In genomic region chr16:87855852-87856715, GRCh38 we compare ENCODE assay signal across 8 cellular contexts. TPM values are rescaled to one million over a fixed set of nuclear protein-coding genes. Genes with fewer than 3 reads are reported as not detected.
DNase-seq lines count a peak whose midpoint lies in the region; ATAC-seq and TF ChIP-seq lines count a peak whose summit lies in the region.

No MANE protein-coding gene starts in this region.

- H3K9me3 Mint-ChIP-seq in mesothelial cell of epicardium, result no peaks in the 10 kb centered on the region

- no peak for TF ChIP-seq CTCF in DOHH2 (IDR thresholded peaks at IDR 0.05; ENCODE audit: low read depth, low read length, poor library complexity, severe bottlenecking)
- no peak for TF ChIP-seq CTCF in mesothelial cell of epicardium (IDR thresholded peaks at IDR 0.05; ENCODE audit: unreplicated experiment)
- no peak for TF ChIP-seq CTCF in vagina (IDR thresholded peaks at IDR 0.05)

- ATAC-seq in HG03039 (IDR thresholded peaks at IDR 0.05; ENCODE audit: unreplicated experiment), result no peak
- ATAC-seq in HG03097 (IDR thresholded peaks at IDR 0.05; ENCODE audit: low FRiP score, unreplicated experiment), result no peak

- H3K27ac ChIP-seq in DOHH2 (ENCODE audit: low read depth, low read length) (peak overlapping the region; percentile 32), vagina (peak overlapping the region; percentile 60)

- intact Hi-C loops in vagina (cut with DNase I), result no loop called here

- H4K20me1 ChIP-seq in DOHH2 (ENCODE audit: control insufficient read depth, insufficient read depth, low read depth, low read length), result peaks cover 21% of the 10 kb centered on the region; the same call in 1 of the 2 replicates

- H3K9me3 ChIP-seq in DOHH2 (ENCODE audit: control insufficient read depth, insufficient read depth, low read length), result no peaks in the 10 kb centered on the region
- H3K9me3 ChIP-seq in vagina, result no peaks in the 10 kb centered on the region
- no peaks in the 10 kb centered on the region for H3K9me3 ChIP-seq in HAP-1

- H3K27me3 ChIP-seq in DOHH2 (ENCODE audit: control insufficient read depth, low read length), result no peaks in the 10 kb centered on the region
- H3K27me3 ChIP-seq in vagina, result no peaks in the 10 kb centered on the region
- H3K27me3 ChIP-seq in HAP-1 (ENCODE audit: low read depth), result no peaks in the 10 kb centered on the region

- H3K4me3 Mint-ChIP-seq in mesothelial cell of epicardium, result no peak overlapping the region

- H3K27me3 Mint-ChIP-seq in mesothelial cell of epicardium (ENCODE audit: low read depth), result no peaks in the 10 kb centered on the region

- peaks cover 63% of the 10 kb centered on the region for H3K4me1 Mint-ChIP-seq in mesothelial cell of epicardium

- H3K27ac Mint-ChIP-seq in mesothelial cell of epicardium, result peak overlapping the region; percentile 59

- H3K79me2 ChIP-seq in DOHH2 (ENCODE audit: control insufficient read depth, low read length), result peaks cover 99% of the 10 kb centered on the region

- H3K4me2 ChIP-seq in DOHH2 (ENCODE audit: low read length), result peak overlapping the region; percentile 53

- in situ Hi-C loops in HAP-1 (cut with MboI; ENCODE audit: low sequenced_read_pairs), result loop anchor here (25.0 kb wide), 1 partner anchor 469 kb away; the partner anchor contains the start of genes FBXO31 and MAP1LC3B

- peaks cover 1% of the 10 kb centered on the region for H3K36me3 Mint-ChIP-seq in mesothelial cell of epicardium

- H3K4me1 ChIP-seq in DOHH2 (ENCODE audit: control insufficient read depth, low read length) (peaks cover 91% of the 10 kb centered on the region), vagina (peaks cover 62% of the 10 kb centered on the region), HAP-1 (peaks cover 20% of the 10 kb centered on the region)

- peak in 1 of 2 donors; percentile 23 for TF ChIP-seq POLR2A in vagina (IDR thresholded peaks at IDR 0.05)

- peak overlapping the region; percentile 19 for H3K4me3 ChIP-seq in DOHH2 (ENCODE audit: low read length)
- no peak overlapping the region for H3K4me3 ChIP-seq in vagina
- H3K4me3 ChIP-seq in HAP-1, result no peak overlapping the region

- H3K36me3 ChIP-seq in DOHH2 (ENCODE audit: control insufficient read depth, low read length) (peaks cover 85% of the 10 kb centered on the region), vagina (no peaks in the 10 kb centered on the region), HAP-1 (replicated peaks) (peaks cover 65% of the 10 kb centered on the region)

- H3K9me2 ChIP-seq in DOHH2 (replicated peaks; ENCODE audit: control insufficient read depth, low read length), result no peaks in the 10 kb centered on the region

- peaks cover 5% of the 10 kb centered on the region for H3F3A ChIP-seq in DOHH2 (ENCODE audit: control insufficient read depth, insufficient read depth)

- DNase-seq in OCI-M1 (lab: John Stamatoyannopoulos, UW) (peak; percentile 91), cerebellar cortex (ENCODE audit: low spot score) (peak; percentile 71), mesothelial cell of epicardium (ENCODE audit: low spot score in 2 of 2, unreplicated experiment in 2 of 2) (no peak), vagina (ENCODE audit: extremely low spot score in 2 of 2) (no peak), HAP-1 (ENCODE audit: low spot score in 2 of 2) (no peak)

RNA-seq across cellular contexts. Expression of gene SLC7A5, which starts 13.2 kb away (rescaled TPM):
- total RNA-seq in mesothelial cell of epicardium (64.7 to 70.0 TPM (median 69.4 TPM) in 3 replicates), vagina (22.8 TPM)

Comparison
In these comparisons a context has a peak if more than half of its experiments do, and no peak if none do; other contexts are left out.
1. DNase-seq: peak in OCI-M1 (single experiment) and cerebellar cortex (single experiment); none in mesothelial cell of epicardium (0 of 2), vagina (0 of 2) and HAP-1 (0 of 2).